12 cellular contexts compared by ENCODE assay signal in the genomic region with DNA sequence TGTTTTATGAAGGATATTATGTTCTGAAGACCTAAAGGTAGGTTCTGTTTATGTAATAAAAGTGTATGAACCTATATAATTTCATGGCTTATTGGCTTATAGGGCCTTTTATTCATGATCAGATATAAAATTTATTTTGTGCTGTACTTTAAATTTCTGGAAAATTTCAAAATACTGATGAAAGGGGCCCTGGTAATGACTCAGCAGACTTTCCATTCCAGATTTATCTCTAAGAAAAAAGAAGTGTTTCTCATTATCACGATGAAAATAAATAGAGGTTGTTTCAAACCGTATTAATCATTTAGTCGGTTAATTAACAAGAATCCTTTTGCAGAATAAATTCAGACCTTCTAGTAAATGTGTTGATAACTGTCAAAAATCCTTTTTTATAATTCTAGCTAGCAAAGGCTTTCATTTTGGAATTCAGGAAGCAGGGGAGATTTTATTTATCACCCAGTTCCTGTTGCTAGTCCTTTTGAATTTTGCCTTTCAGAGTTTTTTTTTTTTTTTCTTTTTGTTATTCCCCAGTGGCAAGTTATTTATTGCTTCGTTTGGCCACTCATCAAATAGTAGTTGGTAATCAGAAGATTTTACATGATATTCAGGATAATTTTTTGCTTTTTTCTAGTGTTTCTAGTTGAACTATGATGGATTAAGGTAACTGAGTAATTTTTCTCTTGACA. TPM values are rescaled to one million over a fixed set of nuclear protein-coding genes. Genes with fewer than 3 reads are reported as not detected.
A peak's percentile ranks its signal among the peaks of the same experiment; 100 is the strongest.
DNase-seq lines count a peak whose midpoint lies in the region; ATAC-seq and TF ChIP-seq lines count a peak whose summit lies in the region.
"Had no signal": no experiment of that assay in that cellular context is flagged by ENCODE, and none has a peak within 500 bp of the region (broad histone marks: within the 10 kb centered on the region; RNA-seq: fewer than 3 reads in every experiment).

No MANE protein-coding gene starts in this region.

- 2 to 8% (median 2%) methylated on average over 4 of the region's 4 CpGs for WGBS in adrenal gland, 4 donors

- no peaks in the 10 kb centered on the region for H3K36me3 Mint-ChIP-seq in glutamatergic neuron (ENCODE audit: unreplicated experiment)

- no peak for DNase-seq in left ventricle myocardium inferior
- no peak for DNase-seq in left ventricle myocardium superior
- DNase-seq in adrenal gland, result no peak
- DNase-seq in uterus, result no peak
- DNase-seq in stimulated activated CD4-positive, alpha-beta T cell treated with anti-CD3 and anti-CD28 coated beads, Interleukin-1b, Interleukin-23, amount 100 ng/mL, for 48 hours, result no peak
- DNase-seq in stimulated activated CD4-positive, alpha-beta T cell treated with anti-CD3 and anti-CD28 coated beads, Interleukin-4, amount 100 ng/mL, for 24 hours, result no peak
- no peak for DNase-seq in glutamatergic neuron
- DNase-seq: NCI-H2081 had no signal

- H3K27me3 Mint-ChIP-seq in glutamatergic neuron (ENCODE audit: unreplicated experiment), result peaks cover 3% of the 10 kb centered on the region

- no peaks in the 10 kb centered on the region for H3K9me3 ChIP-seq in left ventricle myocardium inferior (replicated peaks)
- H3K9me3 ChIP-seq in adrenal gland (replicated peaks in 1 of 3), result no peaks in the 10 kb centered on the region
- no peaks in the 10 kb centered on the region for H3K9me3 ChIP-seq in uterus

- H3K4me3 Mint-ChIP-seq in glutamatergic neuron (ENCODE audit: unreplicated experiment), result no peak overlapping the region
- H3K4me3 Mint-ChIP-seq: activated T-helper 1 cell treated with anti-CD3 and anti-CD28 coated beads, Interleukin-12 subunit alpha, Interleukin-12 subunit beta, Interleukin-2, Interleukin-4 antibody, amounts not matched to agents 30 ng/mL and 10 ng/mL and 1 ng/mL, durations not matched to agents 14 hours and 24 hours and 36 hours had no signal

- H3K27ac ChIP-seq in left ventricle myocardium inferior (replicated peaks), result peak overlapping the region; percentile 46
- H3K27ac ChIP-seq in adrenal gland, result peak overlapping the region; percentile 12 to 78 (median 68)
- peak overlapping the region; percentile 23 for H3K27ac ChIP-seq in layer of hippocampus (ENCODE audit: low read depth, low read length)
- H3K27ac ChIP-seq in uterus, result peak overlapping the region; percentile 65 to 79

- intact Hi-C loops in left ventricle myocardium inferior (cut with micrococcal nuclease), result no loop called here
- intact Hi-C loops in left ventricle myocardium superior (cut with micrococcal nuclease), result no loop called here
- intact Hi-C loops in adrenal gland (cut with DNase I), result no loop called here
- intact Hi-C loops in uterus (cut with DNase I; ENCODE audit: low total_unique reads), result no loop called here

- no peak overlapping the region for H3K27ac Mint-ChIP-seq in glutamatergic neuron (ENCODE audit: unreplicated experiment)
- H3K27ac Mint-ChIP-seq: activated T-helper 1 cell treated with anti-CD3 and anti-CD28 coated beads, Interleukin-12 subunit alpha, Interleukin-12 subunit beta, Interleukin-2, Interleukin-4 antibody, amounts not matched to agents 30 ng/mL and 10 ng/mL and 1 ng/mL, durations not matched to agents 14 hours and 24 hours and 36 hours had no signal

- H3K4me1 Mint-ChIP-seq in glutamatergic neuron (ENCODE audit: low read depth, unreplicated experiment), result peaks cover 2% of the 10 kb centered on the region

- no peak for ATAC-seq in left ventricle myocardium superior

- TF ChIP-seq POLR2A in adrenal gland (IDR thresholded peaks at IDR 0.05) (no peak), uterus (IDR thresholded peaks at IDR 0.05) (no peak)

- H3K36me3 ChIP-seq in left ventricle myocardium inferior, result no peaks in the 10 kb centered on the region
- no peaks in the 10 kb centered on the region for H3K36me3 ChIP-seq in adrenal gland (replicated peaks in 1 of 2)
- no peaks in the 10 kb centered on the region for H3K36me3 ChIP-seq in uterus

- H3K4me1 ChIP-seq in left ventricle myocardium inferior (peaks cover 57% of the 10 kb centered on the region), adrenal gland (replicated peaks in 1 of 2) (peaks cover 41 to 54% of the 10 kb centered on the region in 2 donors), uterus (no peaks in the 10 kb centered on the region)

- H3K27me3 ChIP-seq in left ventricle myocardium inferior (ENCODE audit: low read depth) (no peaks in the 10 kb centered on the region), adrenal gland (no peaks in the 10 kb centered on the region), layer of hippocampus (ENCODE audit: control insufficient read depth, insufficient read depth, low read length) (no peaks in the 10 kb centered on the region), uterus (no peaks in the 10 kb centered on the region)

- H3K4me3 ChIP-seq in left ventricle myocardium inferior (peak overlapping the region; percentile 40), adrenal gland (peak overlapping the region in 2 of 4 donors; percentile 10 to 41), uterus (peak overlapping the region in 1 of 2 donors; percentile 11)
- H3K4me3 ChIP-seq: coronary artery, skin epidermis had no signal

- TF ChIP-seq CTCF in left ventricle myocardium inferior (IDR thresholded peaks at IDR 0.05; ENCODE audit: borderline replicate concordance), result no peak
- TF ChIP-seq CTCF in adrenal gland (IDR thresholded peaks at IDR 0.05), result peak in 1 of 6 experiments; percentile 18
- no peak for TF ChIP-seq CTCF in uterus (IDR thresholded peaks at IDR 0.05)
- no peak for TF ChIP-seq CTCF in glutamatergic neuron (IDR thresholded peaks at IDR 0.05; ENCODE audit: partially characterized antibody, unreplicated experiment)

- H3K9me3 Mint-ChIP-seq in glutamatergic neuron (ENCODE audit: unreplicated experiment), result peaks cover 2% of the 10 kb centered on the region
- H3K9me3 Mint-ChIP-seq: activated T-helper 1 cell treated with anti-CD3 and anti-CD28 coated beads, Interleukin-12 subunit alpha, Interleukin-12 subunit beta, Interleukin-2, Interleukin-4 antibody, amounts not matched to agents 30 ng/mL and 10 ng/mL and 1 ng/mL, durations not matched to agents 14 hours and 24 hours and 36 hours had no signal

RNA-seq across cellular contexts. Expression of gene TAPT1, which starts 5.4 kb away (rescaled TPM):
- total RNA-seq in left ventricle myocardium inferior (35.3 TPM), left ventricle myocardium superior (40.9 TPM), adrenal gland (100 to 1,000 TPM in 1 of 8 donors, 10 to 100 TPM in 7; 33.2 to 119 (median 51.1) TPM), uterus (10 to 100 TPM; 28.2 to 68.5 (median 63.5) TPM), glutamatergic neuron (ENCODE audit: unreplicated experiment) (28.9 TPM)
- polyA plus RNA-seq in adrenal gland, result 10 to 100 TPM; 39.3 to 58.8 (median 56.2) TPM
